26 cellular contexts compared by ENCODE assay signal in the genomic region with DNA sequence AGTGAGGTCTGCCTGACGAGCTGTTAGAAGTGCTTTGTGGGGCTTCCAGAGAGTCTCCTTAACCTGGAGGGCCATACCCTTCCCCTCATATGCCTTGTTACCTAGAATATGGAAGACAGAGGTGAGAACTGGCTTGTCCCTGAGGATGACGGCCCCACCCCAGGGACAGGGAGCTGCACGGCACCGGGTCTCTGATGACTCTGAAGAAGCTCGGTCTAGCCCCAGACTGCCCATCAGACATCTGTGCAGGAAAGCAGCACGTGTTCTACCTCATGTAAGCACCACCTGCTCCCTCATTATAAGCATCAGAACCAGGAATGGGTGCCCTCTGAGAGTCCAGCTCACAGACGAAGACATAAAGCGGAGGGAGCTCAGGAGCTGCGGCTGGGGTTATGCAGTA. TPM values are rescaled to one million over a fixed set of nuclear protein-coding genes. Genes with fewer than 3 reads are reported as not detected.
"Had no signal": no experiment of that assay in that cellular context is flagged by ENCODE, and none has a peak within 500 bp of the region (broad histone marks: within the 10 kb centered on the region; RNA-seq: fewer than 3 reads in every experiment).

No MANE protein-coding gene starts in this region.

- DNase-seq: activated CD4-positive, alpha-beta memory T cell treated with anti-CD3 and anti-CD28 coated beads, Interleukin-2, amount 10 ng/mL, durations not matched to agents 7 days and 5 days; activated CD4-positive, alpha-beta T cell treated with anti-CD3 and anti-CD28 coated beads for 1 hour; activated CD4-positive, alpha-beta T cell treated with anti-CD3 and anti-CD28 coated beads for 4 hours; activated CD4-positive, alpha-beta T cell treated with anti-CD3 and anti-CD28 coated beads, Interleukin-2, amount 10 ng/mL, durations not matched to agents 7 days and 5 days; activated CD4-positive, alpha-beta T cell treated with anti-CD3 and anti-CD28 coated beads, Interleukin-2, amount 50 U/mL, for 4 hours; activated CD4-positive, CD25-positive, alpha-beta regulatory T cell; activated effector memory CD4-positive, alpha-beta T cell treated with anti-CD3 and anti-CD28 coated beads, Interleukin-2, amount 50 U/mL, for 16 hours; activated naive CD4-positive, alpha-beta T cell treated with anti-CD3 and anti-CD28 coated beads, Interleukin-2, amount 10 ng/mL, durations not matched to agents 7 days and 5 days; activated naive CD8-positive, alpha-beta T cell treated with anti-CD3 and anti-CD28 coated beads, Interleukin-2, amount 10 ng/mL, durations not matched to agents 7 days and 5 days; activated T-cell treated with anti-CD3 and anti-CD28 coated beads, Interleukin-2, amount 50 U/mL, for 1 hour; activated T-cell treated with anti-CD3 and anti-CD28 coated beads, Interleukin-2, amount 50 U/mL, for 48 hours; anterior cingulate cortex; body of pancreas; caudate nucleus; colonic mucosa; effector memory CD4-positive, alpha-beta T cell; erythroblast; foreskin melanocyte; heart right ventricle; T-helper 2 cell had no signal

- H3K27ac ChIP-seq: body of pancreas, colonic mucosa, esophagus muscularis mucosa, gastroesophageal sphincter, heart right ventricle had no signal

- H3K27me3 ChIP-seq: body of pancreas, colonic mucosa, esophagus muscularis mucosa, gastroesophageal sphincter, heart right ventricle had no signal

- H3K4me3 Mint-ChIP-seq: activated CD4-positive, alpha-beta memory T cell treated with anti-CD3 and anti-CD28 coated beads, Interleukin-2, amount 10 ng/mL, durations not matched to agents 7 days and 5 days; activated CD4-positive, alpha-beta T cell treated with anti-CD3 and anti-CD28 coated beads, Interleukin-2, amount 10 ng/mL, durations not matched to agents 7 days and 5 days; activated naive CD4-positive, alpha-beta T cell treated with anti-CD3 and anti-CD28 coated beads, Interleukin-2, amount 10 ng/mL, durations not matched to agents 7 days and 5 days; activated naive CD8-positive, alpha-beta T cell treated with anti-CD3 and anti-CD28 coated beads, Interleukin-2, amount 10 ng/mL, durations not matched to agents 7 days and 5 days; activated T-helper 1 cell treated with anti-CD3 and anti-CD28 coated beads, Interleukin-12 subunit alpha, Interleukin-12 subunit beta, Interleukin-2, Interleukin-4 antibody, amounts not matched to agents 30 ng/mL and 10 ng/mL and 1 ng/mL, durations not matched to agents 14 hours and 24 hours and 36 hours had no signal

- H3K36me3 ChIP-seq: colonic mucosa had no signal

- H3K9me3 ChIP-seq: body of pancreas, colonic mucosa, esophagus muscularis mucosa, gastroesophageal sphincter, heart right ventricle had no signal

- H3K4me1 ChIP-seq: colonic mucosa, esophagus muscularis mucosa, gastroesophageal sphincter had no signal

- H3K27ac Mint-ChIP-seq: activated CD4-positive, alpha-beta memory T cell treated with anti-CD3 and anti-CD28 coated beads, Interleukin-2, amount 10 ng/mL, durations not matched to agents 7 days and 5 days; activated CD4-positive, alpha-beta T cell treated with anti-CD3 and anti-CD28 coated beads, Interleukin-2, amount 10 ng/mL, durations not matched to agents 7 days and 5 days; activated naive CD4-positive, alpha-beta T cell treated with anti-CD3 and anti-CD28 coated beads, Interleukin-2, amount 10 ng/mL, durations not matched to agents 7 days and 5 days; activated naive CD4-positive, alpha-beta T cell treated with anti-CD3 and anti-CD28 coated beads, Interleukin-2, amount 50 U/mL, for 72 hours; activated naive CD8-positive, alpha-beta T cell treated with anti-CD3 and anti-CD28 coated beads, Interleukin-2, amount 10 ng/mL, durations not matched to agents 7 days and 5 days; activated T-helper 1 cell treated with anti-CD3 and anti-CD28 coated beads, Interleukin-12 subunit alpha, Interleukin-12 subunit beta, Interleukin-2, Interleukin-4 antibody, amounts not matched to agents 30 ng/mL and 10 ng/mL and 1 ng/mL, durations not matched to agents 14 hours and 24 hours and 36 hours; activated T-helper 2 cell treated with anti-CD3 and anti-CD28 coated beads, Interferon-gamma antibody, Interleukin-2, Interleukin-4, amounts not matched to agents 10 μg/mL and 5 μg/mL and 100 μg/mL, durations not matched to agents 14 hours and 24 hours and 36 hours had no signal

- H3K4me3 ChIP-seq: body of pancreas, colonic mucosa, esophagus muscularis mucosa, gastroesophageal sphincter, heart right ventricle had no signal

- H3K9me3 Mint-ChIP-seq: activated CD4-positive, alpha-beta memory T cell treated with anti-CD3 and anti-CD28 coated beads, Interleukin-2, amount 10 ng/mL, durations not matched to agents 7 days and 5 days; activated CD4-positive, alpha-beta T cell treated with anti-CD3 and anti-CD28 coated beads, Interleukin-2, amount 10 ng/mL, durations not matched to agents 7 days and 5 days; activated naive CD4-positive, alpha-beta T cell treated with anti-CD3 and anti-CD28 coated beads, Interleukin-2, amount 10 ng/mL, durations not matched to agents 7 days and 5 days; activated naive CD4-positive, alpha-beta T cell treated with anti-CD3 and anti-CD28 coated beads, Interleukin-2, amount 50 U/mL, for 72 hours; activated naive CD8-positive, alpha-beta T cell treated with anti-CD3 and anti-CD28 coated beads, Interleukin-2, amount 10 ng/mL, durations not matched to agents 7 days and 5 days; activated T-helper 1 cell treated with anti-CD3 and anti-CD28 coated beads, Interleukin-12 subunit alpha, Interleukin-12 subunit beta, Interleukin-2, Interleukin-4 antibody, amounts not matched to agents 30 ng/mL and 10 ng/mL and 1 ng/mL, durations not matched to agents 14 hours and 24 hours and 36 hours; activated T-helper 2 cell treated with anti-CD3 and anti-CD28 coated beads, Interferon-gamma antibody, Interleukin-2, Interleukin-4, amounts not matched to agents 10 μg/mL and 5 μg/mL and 100 μg/mL, durations not matched to agents 14 hours and 24 hours and 36 hours had no signal

- H3K36me3 Mint-ChIP-seq: activated naive CD4-positive, alpha-beta T cell treated with anti-CD3 and anti-CD28 coated beads, Interleukin-2, amount 10 ng/mL, durations not matched to agents 7 days and 5 days; activated naive CD4-positive, alpha-beta T cell treated with anti-CD3 and anti-CD28 coated beads, Interleukin-2, amount 50 U/mL, for 72 hours had no signal

- H3K4me1 Mint-ChIP-seq: activated CD4-positive, alpha-beta memory T cell treated with anti-CD3 and anti-CD28 coated beads, Interleukin-2, amount 10 ng/mL, durations not matched to agents 7 days and 5 days; activated CD4-positive, alpha-beta T cell treated with anti-CD3 and anti-CD28 coated beads, Interleukin-2, amount 10 ng/mL, durations not matched to agents 7 days and 5 days; activated naive CD4-positive, alpha-beta T cell treated with anti-CD3 and anti-CD28 coated beads, Interleukin-2, amount 10 ng/mL, durations not matched to agents 7 days and 5 days; activated naive CD8-positive, alpha-beta T cell treated with anti-CD3 and anti-CD28 coated beads, Interleukin-2, amount 10 ng/mL, durations not matched to agents 7 days and 5 days had no signal

- ATAC-seq: activated naive CD4-positive, alpha-beta T cell treated with anti-CD3 and anti-CD28 coated beads, Interleukin-2, amount 50 U/mL, for 72 hours; body of pancreas; gastroesophageal sphincter; heart right ventricle had no signal

RNA-seq across cellular contexts. Expression of gene MYO5C, which starts 18.0 kb away (rescaled TPM):
- total RNA-seq: fibroblast of villous mesenchyme had no signal
